Comparison of ENCODE assay signal across 20 cellular contexts in genomic region chr3:35674451-35675109, GRCh38. TPM values are rescaled to one million over a fixed set of nuclear protein-coding genes. Genes with fewer than 3 reads are reported as not detected.
DNase-seq lines count a peak whose midpoint lies in the region; ATAC-seq and TF ChIP-seq lines count a peak whose summit lies in the region.
"Had no signal": no experiment of that assay in that cellular context is flagged by ENCODE, and none has a peak within 500 bp of the region (broad histone marks: within the 10 kb centered on the region; RNA-seq: fewer than 3 reads in every experiment).

No MANE protein-coding gene starts in this region.

- DNase-seq in OCI-LY7 (ENCODE audit: low spot score) (no peak), caudate nucleus (lab: John Stamatoyannopoulos, UW) (no peak), psoas muscle (no peak), cerebellar nuclear complex (lab: John Stamatoyannopoulos, UW) (no peak), midbrain (lab: John Stamatoyannopoulos, UW) (no peak), activated gamma-delta T cell treated with Interleukin-2 at 50 U/mL for 16 hours (no peak), mesenteric fat pad (ENCODE audit: low spot score) (no peak)
- DNase-seq: C1 segment of cervical spinal cord; Calu3; CD4-positive, alpha-beta memory T cell; COR-L47; DMS53; DMS79 treated with DMSO at 0.1 percent for 48 hours; GOT3; H7; HCEC 1CT had no signal

- H3K4me1 ChIP-seq in OCI-LY7 (ENCODE audit: insufficient read depth, low read length, poor library complexity, severe bottlenecking) (peaks cover 51% of the 10 kb centered on the region), psoas muscle (peaks cover 35% of the 10 kb centered on the region)

- H4K20me1 ChIP-seq in OCI-LY7 (ENCODE audit: insufficient read depth, low read length): no peaks in the 10 kb centered on the region

- no peaks in the 10 kb centered on the region for H3K36me3 ChIP-seq in KOPT-K1 (ENCODE audit: insufficient read depth, low read length)
- no peaks in the 10 kb centered on the region for H3K36me3 ChIP-seq in OCI-LY7 (ENCODE audit: insufficient read depth, low read length)
- H3K36me3 ChIP-seq in psoas muscle (ENCODE audit: insufficient read depth in 1 of 2, low read depth in 1 of 2): peaks cover 0 to 19% of the 10 kb centered on the region in 2 donors

- H3K9me3 ChIP-seq in KOPT-K1 (ENCODE audit: insufficient read depth, low read length, poor library complexity, severe bottlenecking) (no peaks in the 10 kb centered on the region), OCI-LY7 (ENCODE audit: low read length) (no peaks in the 10 kb centered on the region), psoas muscle (no peaks in the 10 kb centered on the region)

- no peak for TF ChIP-seq CTCF in OCI-LY7 (conservative IDR thresholded peaks at IDR 0.05; ENCODE audit: low read length)
- TF ChIP-seq CTCF in psoas muscle (IDR thresholded peaks at IDR 0.05): no peak

- H2AFZ ChIP-seq in OCI-LY7 (ENCODE audit: low read length): peak overlapping the region; percentile 45; the same call in 1 of the 2 replicates

- WGBS in psoas muscle, 3 donors: 78 to 85% (median 79%) methylated on average over 5 of the region's 5 CpGs

- POLR2A ChIA-PET in OCI-LY7 (lab: Charles Lee): interaction anchor here (1.0 to 1.9 kb wide), 2 partner anchors 9 to 183 kb away, joined by 3 to 12 read pairs; no protein-coding TSS in a partner anchor

- no peaks in the 10 kb centered on the region for H3K9me2 ChIP-seq in OCI-LY7 (ENCODE audit: insufficient read depth, low read length)

- no TSS peak for BruUV-seq in OCI-LY7 (replicated peaks; lab: Mats Ljungman, UMichigan)

- H3K4me3 ChIP-seq in OCI-LY7 (ENCODE audit: low read depth, low read length, poor library complexity, severe bottlenecking) (no peak overlapping the region), psoas muscle (peak overlapping the region; percentile 7)

- H3K27ac ChIP-seq in KOPT-K1 (ENCODE audit: low read depth, low read length, poor library complexity, severe bottlenecking) (peak overlapping the region; percentile 23), OCI-LY7 (ENCODE audit: low read depth, low read length, poor library complexity, severe bottlenecking) (no peak overlapping the region), caudate nucleus (ENCODE audit: low read depth, low read length) (peak overlapping the region; percentile 31), psoas muscle (peak overlapping the region; percentile 43)

- H3K4me2 ChIP-seq in OCI-LY7 (ENCODE audit: low read length): peak overlapping the region; percentile 50; the same call in 1 of the 2 replicates

- no peaks in the 10 kb centered on the region for H3K79me2 ChIP-seq in OCI-LY7 (ENCODE audit: insufficient read depth, low read depth, low read length)

- H3K27me3 ChIP-seq in psoas muscle (ENCODE audit: insufficient read depth in 3 of 3, low read length in 2 of 3): no peaks in the 10 kb centered on the region

- intact Hi-C loops in OCI-LY7 (cut with micrococcal nuclease; ENCODE audit: unreplicated experiment): no loop called here
- intact Hi-C loops in psoas muscle (cut with DNase I): loop anchor here in 1 of 2 donors (5.0 kb wide), 1 partner anchor 32 kb away; no protein-coding TSS in a partner anchor

- CTCF ChIA-PET in OCI-LY7 (lab: Charles Lee; ENCODE audit: unreplicated experiment): no interaction called here

- ATAC-seq in psoas muscle: no peak

RNA-seq across cellular contexts. Expression of gene ARPP21, which starts 35.3 kb away (rescaled TPM):
- 0.88 and 1.0 TPM in 2 replicates for total RNA-seq in OCI-LY7 (2014; rRNA removed; shearing (Covaris generic))
- total RNA-seq in OCI-LY7 (2022): 1.1 and 1.3 TPM in 2 replicates
- 100 to 1,000 TPM in 3 of 4 donors, 10 to 100 TPM in 1; 99.6 to 336 (median 123) TPM for total RNA-seq in psoas muscle
- 100 to 1,000 TPM in 1 of 3 donors, 10 to 100 TPM in 2; 86.4 to 101 (median 99.9) TPM for polyA plus RNA-seq in psoas muscle
- 0.29 TPM for total RNA-seq in mesenteric fat pad
- total RNA-seq: A172; A673; Calu3; CD4-positive, alpha-beta memory T cell; H7 had no signal
- polyA plus RNA-seq: BJ; CD4-positive, alpha-beta memory T cell had no signal

Comparison
In these comparisons a context has a peak if more than half of its experiments do, and no peak if none do; other contexts are left out.
1. RNA of gene ARPP21, which starts 35.3 kb away (total RNA-seq): 99.6 to 336 TPM in psoas muscle; 0.88 to 1.3 TPM in OCI-LY7 and 0.29 TPM in mesenteric fat pad (single experiment); every median in the first group is over 10 times any median in the second.